22 cellular contexts compared by ENCODE assay signal in genomic region chr5:2137444-2138050, GRCh38.
"Had no signal": no experiment of that assay in that cellular context is flagged by ENCODE, and none has a peak within 500 bp of the region (broad histone marks: within the 10 kb centered on the region; RNA-seq: fewer than 3 reads in every experiment).

No MANE protein-coding gene starts in this region.

- ATAC-seq: HepG2 had no signal

- H3K4me3 ChIP-seq: MG63, SJSA1, SK-N-MC had no signal

- H3K9me3 ChIP-seq: MG63 had no signal

- H3K27ac ChIP-seq: SJSA1, SK-N-MC had no signal

- H3K36me3 ChIP-seq: MG63, SJSA1 had no signal

- H3K4me1 ChIP-seq: SJSA1 had no signal

- H3K27me3 ChIP-seq: SJSA1 had no signal

- DNase-seq: IMR-90, Karpas-422, KG1, MG63, NCI-H1092, NCI-H1105 treated with DMSO at 0.1 percent for 48 hours, NCI-H1417 treated with DMSO at 0.1 percent for 48 hours, NCI-H146, NCI-H1694 treated with DMSO at 0.1 percent for 48 hours, NCI-H1930, NCI-H2081, NCI-H2107, NCI-H2227 treated with DMSO at 0.1 percent for 48 hours, NCI-H524, NCI-H526 treated with DMSO at 0.1 percent for 48 hours, NCI-H748 treated with DMSO at 0.1 percent for 48 hours, Right ventricle myocardium superior, RPMI8226, SIG-M5 had no signal
